Comparison of ENCODE assay signal across 1 cellular context in the genomic region with DNA sequence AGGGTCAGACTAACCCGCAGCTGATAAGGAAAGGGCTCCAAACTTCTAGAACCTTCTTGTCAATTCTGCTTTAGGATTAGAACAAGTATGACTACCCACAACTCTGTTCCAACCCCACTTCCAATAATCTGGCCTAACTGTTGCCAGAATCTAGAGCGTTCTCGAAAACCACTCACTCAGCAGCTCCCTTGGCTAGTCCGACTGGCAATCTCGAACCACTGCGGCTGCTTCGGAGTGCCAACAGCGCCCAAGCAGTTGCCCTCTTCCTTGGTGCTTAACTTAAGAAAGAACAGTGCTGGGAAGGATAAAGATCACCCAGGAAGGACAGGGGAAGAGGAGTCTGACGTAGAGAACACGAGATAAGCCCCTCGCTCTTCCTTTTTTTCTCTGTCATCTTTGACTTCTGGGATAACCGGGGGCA.
TF ChIP-seq lines count a peak whose summit lies in the region.

No MANE protein-coding gene starts in this region.

TF ChIP-seq in K562, 482 proteins besides CTCF, POLR2A, EP300 and RAD21:
- TF ChIP-seq, protein P1, sequence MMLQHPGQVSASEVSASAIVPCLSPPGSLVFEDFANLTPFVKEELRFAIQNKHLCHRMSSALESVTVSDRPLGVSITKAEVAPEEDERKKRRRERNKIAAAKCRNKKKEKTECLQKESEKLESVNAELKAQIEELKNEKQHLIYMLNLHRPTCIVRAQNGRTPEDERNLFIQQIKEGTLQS (IDR thresholded peaks at IDR 0.05), result no peak
- TF ChIP-seq, protein P1 (CRISPR knock-in tag; conservative IDR thresholded peaks at IDR 0.05), result 0 out of 2 replicates have a peak, but pooled peaks have one; percentile 27
- TF ChIP-seq ZC3H4 (CRISPR knock-in tag; IDR thresholded peaks at IDR 0.05; ENCODE audit: borderline replicate concordance) (no peak), SMARCA4 (IDR thresholded peaks at IDR 0.05) (peak; percentile 34; the same call in 1 of the 2 replicates), TCFL5 (CRISPR knock-in tag; conservative IDR thresholded peaks at IDR 0.05) (no peak), ZBED1 (IDR thresholded peaks at IDR 0.05) (no peak), TBP (optimal IDR thresholded peaks at IDR 0.05; ENCODE audit: low read depth, low read length) (peak; percentile 19), PHB (CRISPR knock-in tag; IDR thresholded peaks at IDR 0.05) (0 out of 2 replicates have a peak, but pooled peaks have one; percentile 42), MECOM (CRISPR knock-in tag; IDR thresholded peaks at IDR 0.05) (0 out of 2 replicates have a peak, but pooled peaks have one; percentile 4), ETV1 (tag; conservative IDR thresholded peaks at IDR 0.05; ENCODE audit: low read depth) (no peak), SRSF9 (IDR thresholded peaks at IDR 0.05; ENCODE audit: borderline replicate concordance, low read depth, low read length) (no peak), SPI1 (IDR thresholded peaks at IDR 0.05; ENCODE audit: borderline replicate concordance, low read depth, low read length) (peak; percentile 69; the same call in 1 of the 2 replicates), BACH1 (tag; IDR thresholded peaks at IDR 0.05) (0 out of 2 replicates have a peak, but pooled peaks have one; percentile 35), MYC (IDR thresholded peaks at IDR 0.05; ENCODE audit: low read depth, low read length) (0 out of 2 replicates have a peak, but pooled peaks have one; percentile 15), MYC (CRISPR knock-in tag; IDR thresholded peaks at IDR 0.05; ENCODE audit: borderline replicate concordance, low read depth) (no peak)
- TF ChIP-seq, protein P2, sequence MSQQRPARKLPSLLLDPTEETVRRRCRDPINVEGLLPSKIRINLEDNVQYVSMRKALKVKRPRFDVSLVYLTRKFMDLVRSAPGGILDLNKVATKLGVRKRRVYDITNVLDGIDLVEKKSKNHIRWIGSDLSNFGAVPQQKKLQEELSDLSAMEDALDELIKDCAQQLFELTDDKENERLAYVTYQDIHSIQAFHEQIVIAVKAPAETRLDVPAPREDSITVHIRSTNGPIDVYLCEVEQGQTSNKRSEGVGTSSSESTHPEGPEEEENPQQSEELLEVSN (IDR thresholded peaks at IDR 0.05; ENCODE audit: borderline replicate concordance in 1 of 2, extremely low read depth in 1 of 2, insufficient read depth in 1 of 2, insufficient read length in 1 of 2, low read depth in 1 of 2, low read length in 1 of 2, poor library complexity in 1 of 2, severe bottlenecking in 1 of 2), result peak in 1 of 2 experiments; percentile 4
